In the genomic region with DNA sequence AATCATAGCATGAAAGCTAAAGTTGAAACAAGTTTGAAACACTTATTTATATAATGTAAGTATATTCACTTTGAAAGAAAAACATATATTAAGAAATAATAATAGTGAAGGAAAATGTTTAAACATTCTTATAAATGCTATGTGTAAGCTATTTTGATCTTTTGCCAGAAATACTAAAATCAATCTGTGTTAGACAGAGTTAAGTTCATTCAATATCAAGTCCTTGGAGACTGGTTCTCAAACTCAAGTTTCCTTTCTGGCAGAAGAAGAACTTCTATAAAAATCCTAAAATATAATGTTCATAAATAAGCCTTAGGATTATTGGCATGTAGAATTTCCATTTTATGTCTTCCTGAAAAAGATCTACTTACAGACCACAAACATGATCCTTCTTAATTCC, we compare ENCODE assay signal across 16 cellular contexts.
"Had no signal": no experiment of that assay in that cellular context is flagged by ENCODE, and none has a peak within 500 bp of the region (broad histone marks: within the 10 kb centered on the region; RNA-seq: fewer than 3 reads in every experiment).

No MANE protein-coding gene starts in this region.

- H3K27ac Mint-ChIP-seq: activated naive CD8-positive, alpha-beta T cell treated with anti-CD3 and anti-CD28 coated beads, Interleukin-2, amount 10 ng/mL, durations not matched to agents 7 days and 5 days; progenitor cell of endocrine pancreas; stimulated activated naive CD8-positive, alpha-beta T cell treated with anti-CD3 and anti-CD28 coated beads, Interleukin-15, amount 100 ng/mL, for 72 hours; T-helper 2 cell treated with Interferon-gamma antibody and Interleukin-4, amounts not matched to agents 5 μg/mL and 100 μg/mL, for 36 hours had no signal

- DNase-seq: activated naive CD4-positive, alpha-beta T cell; activated naive CD8-positive, alpha-beta T cell treated with anti-CD3 and anti-CD28 coated beads, Interleukin-2, amount 10 ng/mL, durations not matched to agents 7 days and 5 days; activated T-cell treated with anti-CD3 and anti-CD28 coated beads for 4 hours; anterior cingulate cortex; left ventricle myocardium inferior; mucosa of descending colon; naive thymus-derived CD4-positive, alpha-beta T cell; nucleus accumbens; stimulated activated naive CD8-positive, alpha-beta T cell treated with anti-CD3 and anti-CD28 coated beads, Interleukin-15, amount 100 ng/mL, for 72 hours had no signal

- H3K27ac ChIP-seq: epithelial cell of prostate, left ventricle myocardium inferior, right atrium auricular region, thoracic aorta had no signal

- ATAC-seq: mucosa of descending colon; naive thymus-derived CD4-positive, alpha-beta T cell; stimulated activated naive CD8-positive, alpha-beta T cell treated with anti-CD3 and anti-CD28 coated beads, Interleukin-15, amount 100 ng/mL, for 72 hours had no signal

- H3K36me3 ChIP-seq: right atrium auricular region, thoracic aorta had no signal

- H3K9me3 Mint-ChIP-seq: activated naive CD8-positive, alpha-beta T cell treated with anti-CD3 and anti-CD28 coated beads, Interleukin-2, amount 10 ng/mL, durations not matched to agents 7 days and 5 days; naive thymus-derived CD4-positive, alpha-beta T cell; stimulated activated naive CD8-positive, alpha-beta T cell treated with anti-CD3 and anti-CD28 coated beads, Interleukin-15, amount 100 ng/mL, for 72 hours; T-helper 2 cell treated with Interferon-gamma antibody and Interleukin-4, amounts not matched to agents 5 μg/mL and 100 μg/mL, for 36 hours had no signal

- H3K27me3 ChIP-seq: right atrium auricular region had no signal

- H3K4me3 Mint-ChIP-seq: activated naive CD8-positive, alpha-beta T cell treated with anti-CD3 and anti-CD28 coated beads, Interleukin-2, amount 10 ng/mL, durations not matched to agents 7 days and 5 days; naive thymus-derived CD4-positive, alpha-beta T cell; stimulated activated naive CD8-positive, alpha-beta T cell treated with anti-CD3 and anti-CD28 coated beads, Interleukin-15, amount 100 ng/mL, for 72 hours; T-helper 2 cell treated with Interferon-gamma antibody and Interleukin-4, amounts not matched to agents 5 μg/mL and 100 μg/mL, for 36 hours had no signal

- H3K27me3 Mint-ChIP-seq: activated naive CD8-positive, alpha-beta T cell treated with anti-CD3 and anti-CD28 coated beads, Interleukin-2, amount 10 ng/mL, durations not matched to agents 7 days and 5 days; naive thymus-derived CD4-positive, alpha-beta T cell; progenitor cell of endocrine pancreas; stimulated activated naive CD8-positive, alpha-beta T cell treated with anti-CD3 and anti-CD28 coated beads, Interleukin-15, amount 100 ng/mL, for 72 hours had no signal

- H3K4me3 ChIP-seq: left ventricle myocardium inferior, mucosa of descending colon, right atrium auricular region, skin epidermis, thoracic aorta had no signal

- H3K9me3 ChIP-seq: left ventricle myocardium inferior, mucosa of descending colon, right atrium auricular region, thoracic aorta had no signal

- FAIRE-seq: keratinocyte had no signal
